ENCODE assay signal across 20 cellular contexts in the genomic region with DNA sequence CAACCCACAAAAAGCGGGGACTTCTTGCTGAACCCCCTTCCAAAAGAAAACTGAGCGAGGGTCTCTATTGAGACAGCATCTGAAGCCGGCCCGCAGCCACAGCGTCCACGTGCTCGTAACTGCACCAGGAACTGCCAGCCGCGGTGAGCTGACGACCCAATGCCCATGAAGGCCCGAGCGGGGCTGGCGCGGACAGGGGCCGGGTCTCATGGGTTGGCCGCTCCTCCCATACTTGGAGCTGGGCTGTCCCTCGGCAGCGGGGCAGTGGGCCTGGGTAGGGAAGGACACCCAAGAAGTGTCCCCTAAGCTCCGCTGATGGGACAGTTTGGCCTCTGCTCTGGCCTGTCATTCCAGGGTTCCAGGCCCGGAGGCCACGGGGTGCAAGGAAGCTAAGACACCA. TPM values are rescaled to one million over a fixed set of nuclear protein-coding genes. Genes with fewer than 3 reads are reported as not detected.
DNase-seq lines count a peak whose midpoint lies in the region; ATAC-seq, FAIRE-seq and TF ChIP-seq lines count a peak whose summit lies in the region.
"Had no signal": no experiment of that assay in that cellular context is flagged by ENCODE, and none has a peak within 500 bp of the region (broad histone marks: within the 10 kb centered on the region; RNA-seq: fewer than 3 reads in every experiment).

No MANE protein-coding gene starts in this region.

- no peaks in the 10 kb centered on the region for H3K9me3 Mint-ChIP-seq in stimulated activated naive CD8-positive, alpha-beta T cell treated with anti-CD3 and anti-CD28 coated beads, Interleukin-15, amount 100 ng/mL, for 72 hours
- H3K9me3 Mint-ChIP-seq in WTC11: no peaks in the 10 kb centered on the region
- H3K9me3 Mint-ChIP-seq: CD8-positive, alpha-beta T cell; H9 had no signal

- H2AFZ ChIP-seq in mesenchymal stem cell (ENCODE audit: low read depth, low read length): no peak overlapping the region

- H3K4ac ChIP-seq in mesenchymal stem cell (ENCODE audit: low read depth in 1 of 2, low read length in 2 of 2): no peak overlapping the region

- no peaks in the 10 kb centered on the region for H3K27me3 Mint-ChIP-seq in stimulated activated naive CD8-positive, alpha-beta T cell treated with anti-CD3 and anti-CD28 coated beads, Interleukin-15, amount 100 ng/mL, for 72 hours
- H3K27me3 Mint-ChIP-seq in WTC11 (ENCODE audit: low read depth): no peaks in the 10 kb centered on the region

- peak; percentile 17 for ATAC-seq in stimulated activated naive CD8-positive, alpha-beta T cell treated with anti-CD3 and anti-CD28 coated beads, Interleukin-15, amount 100 ng/mL, for 72 hours
- no peak for ATAC-seq in stimulated activated naive CD8-positive, alpha-beta T cell treated with anti-CD3 and anti-CD28 coated beads, Interleukin-15, Interleukin-2, amounts not matched to agents 100 U/mL and 50 U/mL, for 24 hours
- no peak for ATAC-seq in WTC11
- ATAC-seq: CD8-positive, alpha-beta T cell; GM12878 had no signal

- CTCF ChIA-PET in WTC11 (lab: Charles Lee): interaction anchor here (0.9 to 3.2 kb wide), 4 partner anchors 8 to 60 kb away, joined by 3 to 21 read pairs (median 4); partner anchors contain the start of gene GPR146

- peaks cover 15% of the 10 kb centered on the region for H3K4me1 ChIP-seq in mesenchymal stem cell (ENCODE audit: control insufficient read depth, insufficient read depth, low read depth, low read length)
- H3K4me1 ChIP-seq: A549 had no signal

- H3K79me1 ChIP-seq in mesenchymal stem cell (replicated peaks; ENCODE audit: low read length, poor library complexity, severe bottlenecking): peaks cover 17% of the 10 kb centered on the region

- no peak overlapping the region for H3K4me3 Mint-ChIP-seq in stimulated activated naive CD8-positive, alpha-beta T cell treated with anti-CD3 and anti-CD28 coated beads, Interleukin-15, amount 100 ng/mL, for 72 hours
- no peak overlapping the region for H3K4me3 Mint-ChIP-seq in WTC11
- H3K4me3 Mint-ChIP-seq: CD8-positive, alpha-beta T cell; H9 had no signal

- H3K4me3 ChIP-seq in mesenchymal stem cell (ENCODE audit: insufficient read depth in 1 of 2, low read depth in 1 of 2, low read length in 2 of 2): no peak overlapping the region
- H3K4me3 ChIP-seq: A549, GM12878 had no signal

- H3K27ac Mint-ChIP-seq in stimulated activated naive CD8-positive, alpha-beta T cell treated with anti-CD3 and anti-CD28 coated beads, Interleukin-15, amount 100 ng/mL, for 72 hours: peak overlapping the region in 1 of 2 donors; percentile 48
- H3K27ac Mint-ChIP-seq in WTC11: peak overlapping the region; percentile 27; the same call in 1 of the 2 replicates
- H3K27ac Mint-ChIP-seq: CD8-positive, alpha-beta T cell had no signal

- no peaks in the 10 kb centered on the region for H3K27me3 ChIP-seq in mesenchymal stem cell (ENCODE audit: control insufficient read depth in 1 of 2, insufficient read depth in 1 of 2, low read length in 2 of 2)

- no peak overlapping the region for H3K4me2 ChIP-seq in mesenchymal stem cell (ENCODE audit: low read length, poor library complexity, severe bottlenecking)
- H3K4me2 ChIP-seq: A549 had no signal

- no peak overlapping the region for H4K8ac ChIP-seq in mesenchymal stem cell (ENCODE audit: low read length)

- WGBS in mesenchymal stem cell: 97% methylated on average over 21 of the region's 21 CpGs

- peaks cover 20 to 67% of the 10 kb centered on the region in 2 experiments for H3K36me3 ChIP-seq in mesenchymal stem cell (ENCODE audit: control insufficient read depth in 1 of 2, insufficient read depth in 2 of 2, low read depth in 1 of 2, low read length in 2 of 2)

- no peak for DNase-seq in stimulated activated naive CD8-positive, alpha-beta T cell treated with anti-CD3 and anti-CD28 coated beads, Interleukin-15, amount 100 ng/mL, for 72 hours
- DNase-seq in stimulated activated naive CD8-positive, alpha-beta T cell treated with anti-CD3 and anti-CD28 coated beads, Interleukin-15, Interleukin-2, amounts not matched to agents 100 U/mL and 50 U/mL, for 24 hours: no peak
- no peak for DNase-seq in WTC11 (ENCODE audit: low spot score)
- no peak for DNase-seq in mesenchymal stem cell
- DNase-seq in urothelium cell line (ENCODE audit: low spot score): no peak
- no peak for DNase-seq in NCI-H510A treated with DMSO at 0.1 percent for 48 hours (lab: John Stamatoyannopoulos, UW)
- no peak for DNase-seq in stimulated activated CD4-positive, alpha-beta T cell treated with anti-CD3 and anti-CD28 coated beads, Interleukin-4, amount 100 ng/mL, for 24 hours
- DNase-seq in NCI-H1436 treated with DMSO at 0.1 percent for 48 hours (lab: John Stamatoyannopoulos, UW): no peak
- DNase-seq: AML-193; Calu3; CD8-positive, alpha-beta T cell; DMS79 treated with DMSO at 0.1 percent for 48 hours; EL; H9 had no signal

- no peak overlapping the region for H3K23ac ChIP-seq in mesenchymal stem cell (ENCODE audit: low read length in 2 of 2)

- peak; percentile 23 for FAIRE-seq in urothelium cell line (lab: Jason Lieb, UNC)
- FAIRE-seq: A549, GM12878, H1, HTR-8/SVneo had no signal

- POLR2A ChIA-PET in WTC11 (lab: Charles Lee): no interaction called here

- no peak overlapping the region for H2BK5ac ChIP-seq in mesenchymal stem cell (ENCODE audit: low read depth, low read length, poor library complexity, severe bottlenecking)

- peak overlapping the region; percentile 65 for H4K91ac ChIP-seq in mesenchymal stem cell (ENCODE audit: low read length)

- no peak overlapping the region for H3K18ac ChIP-seq in mesenchymal stem cell (ENCODE audit: low read depth in 1 of 2, low read length in 2 of 2)

- peaks cover 11% of the 10 kb centered on the region; the same call in 1 of the 2 replicates for H3K36me3 Mint-ChIP-seq in WTC11

- no peak overlapping the region for H3K14ac ChIP-seq in mesenchymal stem cell (ENCODE audit: low read length in 2 of 2)

- no peak overlapping the region for H2AK5ac ChIP-seq in mesenchymal stem cell (ENCODE audit: low read length, severe bottlenecking)

- no peak overlapping the region for H2BK15ac ChIP-seq in mesenchymal stem cell (ENCODE audit: low read depth, poor library complexity, severe bottlenecking)

- TF ChIP-seq CTCF in WTC11 (IDR thresholded peaks at IDR 0.05): no peak

- H3K4me1 Mint-ChIP-seq in stimulated activated naive CD8-positive, alpha-beta T cell treated with anti-CD3 and anti-CD28 coated beads, Interleukin-15, amount 100 ng/mL, for 72 hours: no peaks in the 10 kb centered on the region
- no peaks in the 10 kb centered on the region for H3K4me1 Mint-ChIP-seq in WTC11

- no peak overlapping the region for H3K27ac ChIP-seq in mesenchymal stem cell (ENCODE audit: low read length, poor library complexity, severe bottlenecking)
- H3K27ac ChIP-seq: 22Rv1, A549 had no signal

- no peak overlapping the region for H2BK12ac ChIP-seq in mesenchymal stem cell (ENCODE audit: low read length in 2 of 2)

- H3K9ac ChIP-seq in mesenchymal stem cell (ENCODE audit: low read length): no peak overlapping the region

- H3K9me3 ChIP-seq in mesenchymal stem cell (ENCODE audit: control insufficient read depth, low read length): no peaks in the 10 kb centered on the region
- H3K9me3 ChIP-seq: A549 had no signal

- no peak overlapping the region for H2BK120ac ChIP-seq in mesenchymal stem cell (ENCODE audit: low read depth, low read length)

TF ChIP-seq in WTC11, 78 proteins besides CTCF, POLR2A, EP300 and RAD21 (continues in another document):
- TF ChIP-seq OVOL2 (CRISPR knock-in tag; IDR thresholded peaks at IDR 0.05; ENCODE audit: borderline replicate concordance): no peak
- no peak for TF ChIP-seq MYBL2 (CRISPR knock-in tag; IDR thresholded peaks at IDR 0.05)
- no peak for TF ChIP-seq ZNF121 (CRISPR knock-in tag; IDR thresholded peaks at IDR 0.05)
- TF ChIP-seq RORB (CRISPR knock-in tag; IDR thresholded peaks at IDR 0.05): no peak
- TF ChIP-seq ZNF138 (CRISPR knock-in tag; conservative IDR thresholded peaks at IDR 0.05): no peak
- no peak for TF ChIP-seq ZNF532 (CRISPR knock-in tag; IDR thresholded peaks at IDR 0.05; ENCODE audit: borderline replicate concordance)
- no peak for TF ChIP-seq JUN (CRISPR knock-in tag; IDR thresholded peaks at IDR 0.05)

RNA-seq across cellular contexts. Expression of gene CYP2W1, which starts 22.3 kb away (rescaled TPM):
- 0.48 TPM in 1 of 3 replicates, not detected in the others for total RNA-seq in WTC11 (2021)
- polyA plus RNA-seq in mesenchymal stem cell (2013, experiment 1 of 2): not detected
- not detected for polyA plus RNA-seq in mesenchymal stem cell (2013, experiment 2 of 2)
- total RNA-seq: CD8-positive, alpha-beta T cell; GM12878; H1; H9 had no signal
- polyA plus RNA-seq: A549, BJ, GM12878, H1 had no signal

RNA-seq across cellular contexts. Expression of gene COX19, which starts 30.0 kb away (rescaled TPM):
- total RNA-seq in WTC11 (2021): 10.2 to 13.2 TPM (median 10.4 TPM) in 3 replicates
- polyA plus RNA-seq in mesenchymal stem cell (2013, experiment 1 of 2): 6.3 TPM
- 5.9 TPM for polyA plus RNA-seq in mesenchymal stem cell (2013, experiment 2 of 2)

RNA-seq across cellular contexts. Expression of gene GPR146, which starts 39.0 kb away (rescaled TPM):
- total RNA-seq in WTC11 (2021): 0.87 to 1.1 TPM (median 0.92 TPM) in 3 replicates
- polyA plus RNA-seq in mesenchymal stem cell (2013, experiment 1 of 2): 0.36 TPM
- polyA plus RNA-seq in mesenchymal stem cell (2013, experiment 2 of 2): 0.40 TPM

RNA-seq across cellular contexts. Expression of gene ADAP1, which starts 50.8 kb away (rescaled TPM):
- 4.3 to 7.2 TPM (median 4.5 TPM) in 3 replicates for total RNA-seq in WTC11 (2021)
- 0.97 TPM for polyA plus RNA-seq in mesenchymal stem cell (2013, experiment 1 of 2)
- 0.84 TPM for polyA plus RNA-seq in mesenchymal stem cell (2013, experiment 2 of 2)
